In genomic region chr4:88366460-88366859, GRCh38 we compare ENCODE assay signal across 25 cellular contexts.
"Had no signal": no experiment of that assay in that cellular context is flagged by ENCODE, and none has a peak within 500 bp of the region (broad histone marks: within the 10 kb centered on the region; RNA-seq: fewer than 3 reads in every experiment).

No MANE protein-coding gene starts in this region.

- DNase-seq: colonic mucosa; effector CD4-positive, alpha-beta T cell; endodermal cell; erythroblast; foreskin melanocyte; head of caudate nucleus; kidney; left cardiac atrium; left ventricle myocardium inferior; lower lobe of right lung; natural killer cell; nucleus accumbens; pancreas; right cardiac atrium; small intestine; stimulated activated CD4-positive, alpha-beta T cell treated with anti-CD3 and anti-CD28 coated beads, Interleukin-12 subunit alpha, Interleukin-12 subunit beta, amount 100 ng/mL, for 4 hours; testis; upper lobe of right lung had no signal

- H3K9me3 ChIP-seq: colonic mucosa, pancreas, testis, upper lobe of right lung had no signal

- H3K4me1 ChIP-seq: colonic mucosa, lower lobe of right lung, neural progenitor cell, pancreas, testis, tibial nerve, upper lobe of right lung had no signal

- H3K27me3 Mint-ChIP-seq: progenitor cell of endocrine pancreas; stimulated activated naive CD8-positive, alpha-beta T cell treated with anti-CD3 and anti-CD28 coated beads, Interleukin-15, Interleukin-2, amounts not matched to agents 100 ng/mL and 50 ng/mL, for 24 hours had no signal

- H3K36me3 ChIP-seq: colonic mucosa, left ventricle myocardium inferior, lower lobe of right lung, neural progenitor cell, pancreas, tibial nerve, upper lobe of right lung had no signal

- H3K4me2 ChIP-seq: hepatocyte, neural progenitor cell had no signal

- H3K27ac ChIP-seq: colonic mucosa, hepatocyte, left ventricle myocardium inferior, lower lobe of right lung, neural progenitor cell, pancreas, testis, tibial nerve, upper lobe of right lung had no signal

- H2AFZ ChIP-seq: hepatocyte, neural progenitor cell had no signal

- H3K4me1 Mint-ChIP-seq: endodermal cell, memory B cell, mesothelial cell of epicardium, natural killer cell, neural progenitor cell had no signal

- H3K9ac ChIP-seq: neural progenitor cell had no signal

- H3K4me3 ChIP-seq: colonic mucosa, hepatocyte, left ventricle myocardium inferior, lower lobe of right lung, neural progenitor cell, pancreas, testis, tibial nerve, upper lobe of right lung had no signal

- ATAC-seq: left cardiac atrium, lower lobe of right lung, natural killer cell, pancreas, right cardiac atrium, upper lobe of right lung had no signal

- H3K79me2 ChIP-seq: hepatocyte had no signal

- H3K27ac Mint-ChIP-seq: endodermal cell; memory B cell; mesothelial cell of epicardium; natural killer cell; neural progenitor cell; progenitor cell of endocrine pancreas; stimulated activated naive CD8-positive, alpha-beta T cell treated with anti-CD3 and anti-CD28 coated beads, Interleukin-15, Interleukin-2, amounts not matched to agents 100 ng/mL and 50 ng/mL, for 24 hours had no signal

- H3K36me3 Mint-ChIP-seq: memory B cell, neural progenitor cell had no signal

- H3K4me3 Mint-ChIP-seq: endodermal cell; memory B cell; mesothelial cell of epicardium; natural killer cell; neural progenitor cell; stimulated activated naive CD8-positive, alpha-beta T cell treated with anti-CD3 and anti-CD28 coated beads, Interleukin-15, Interleukin-2, amounts not matched to agents 100 ng/mL and 50 ng/mL, for 24 hours had no signal

- H3K27me3 ChIP-seq: colonic mucosa, hepatocyte, neural progenitor cell, pancreas, testis, tibial nerve, upper lobe of right lung had no signal
